In genomic region chr12:14394317-14395058, GRCh38 we compare ENCODE assay signal across 8 cellular contexts. TPM values are rescaled to one million over a fixed set of nuclear protein-coding genes. Genes with fewer than 3 reads are reported as not detected.
A peak's percentile ranks its signal among the peaks of the same experiment; 100 is the strongest.
DNase-seq lines count a peak whose midpoint lies in the region; ATAC-seq and TF ChIP-seq lines count a peak whose summit lies in the region.

No MANE protein-coding gene starts in this region.

- peak overlapping the region in 7 of 10 donors; percentile 5 to 37 (median 21) for H3K4me3 ChIP-seq in heart right ventricle
- H3K4me3 ChIP-seq in psoas muscle: peak overlapping the region; percentile 35

- H3K4me1 ChIP-seq in heart right ventricle: peaks cover 0 to 87% (median 52%) of the 10 kb centered on the region in 9 donors
- H3K4me1 ChIP-seq in psoas muscle: peaks cover 21% of the 10 kb centered on the region

- intact Hi-C loops in heart right ventricle (cut with DNase I): loop anchor here in 1 of 10 donors (2.0 kb wide), 1 partner anchor 28 kb away; no protein-coding TSS in a partner anchor
- intact Hi-C loops in psoas muscle (cut with DNase I): no loop called here

- peak overlapping the region; percentile 95 for H3K27ac Mint-ChIP-seq in activated naive CD8-positive, alpha-beta T cell

- H3K9me3 Mint-ChIP-seq in activated naive CD8-positive, alpha-beta T cell (ENCODE audit: low read depth): peaks cover 4% of the 10 kb centered on the region

- H3K27ac ChIP-seq in heart right ventricle (peak overlapping the region in 9 of 10 donors; percentile 24 to 80 (median 67)), psoas muscle (peak overlapping the region; percentile 37)

- no peaks in the 10 kb centered on the region for H3K27me3 ChIP-seq in heart right ventricle
- no peaks in the 10 kb centered on the region for H3K27me3 ChIP-seq in psoas muscle (ENCODE audit: insufficient read depth in 3 of 3, low read length in 2 of 3)

- H3K4me1 Mint-ChIP-seq in activated naive CD8-positive, alpha-beta T cell (ENCODE audit: low read depth): peaks cover 87% of the 10 kb centered on the region

- peak; percentile 31 for DNase-seq in DMS153 (lab: John Stamatoyannopoulos, UW)
- DNase-seq in GM19240 (ENCODE audit: insufficient read length, low spot score): peak; percentile 22
- DNase-seq in NCI-H446 treated with DMSO at 0.1 percent for 48 hours (lab: John Stamatoyannopoulos, UW): peak; percentile 87
- DNase-seq in heart right ventricle: peak in 1 of 2 donors; percentile 56
- DNase-seq in psoas muscle: no peak
- DNase-seq in HK-2 (ENCODE audit: unreplicated experiment): no peak

- peaks cover 0 to 18% (median 9%) of the 10 kb centered on the region in 11 donors for H3K9me3 ChIP-seq in heart right ventricle
- peaks cover 10% of the 10 kb centered on the region for H3K9me3 ChIP-seq in psoas muscle

- H3K36me3 ChIP-seq in heart right ventricle (peaks cover 0 to 22% (median 0%) of the 10 kb centered on the region in 9 donors), psoas muscle (ENCODE audit: insufficient read depth in 1 of 2, low read depth in 1 of 2) (no peaks in the 10 kb centered on the region)

- H3K36me3 Mint-ChIP-seq in activated naive CD8-positive, alpha-beta T cell: peaks cover 9% of the 10 kb centered on the region

- peak in 4 of 9 donors; percentile 8 to 32 (median 28) for TF ChIP-seq CTCF in heart right ventricle (IDR thresholded peaks at IDR 0.05)
- TF ChIP-seq CTCF in psoas muscle (IDR thresholded peaks at IDR 0.05): no peak

- H3K27me3 Mint-ChIP-seq in activated naive CD8-positive, alpha-beta T cell: no peaks in the 10 kb centered on the region

- peak overlapping the region; percentile 77 for H3K4me3 Mint-ChIP-seq in activated naive CD8-positive, alpha-beta T cell

- ATAC-seq in HG03196 (IDR thresholded peaks at IDR 0.05; ENCODE audit: unreplicated experiment): peak; percentile 68
- peak; percentile 81 to 96 (median 91) for ATAC-seq in heart right ventricle
- peak; percentile 83 to 94 (median 90) for ATAC-seq in psoas muscle

- WGBS in heart right ventricle, 2 donors: 6 to 7% methylated on average over 3 of the region's 3 CpGs
- 8 to 20% (median 9%) methylated on average over 3 of the region's 3 CpGs for WGBS in psoas muscle, 3 donors

RNA-seq across cellular contexts. Expression of gene ATF7IP, which starts 29.0 kb away (rescaled TPM):
- total RNA-seq in heart right ventricle (10 to 100 TPM; 37.9 to 85.8 (median 67.3) TPM), psoas muscle (10 to 100 TPM; 28.5 to 56.3 (median 37.9) TPM)
- polyA plus RNA-seq in heart right ventricle (10 to 100 TPM in 1 of 2 donors, 1 to 10 TPM in 1; 4.0 to 13.4 TPM), psoas muscle (10 to 100 TPM in 1 of 3 donors, 1 to 10 TPM in 2; 3.9 to 13.4 (median 5.8) TPM)

Comparison
In these comparisons a context has a peak if more than half of its experiments do, and no peak if none do; other contexts are left out.
1. DNase-seq: peak in DMS153 (single experiment), GM19240 (single experiment) and NCI-H446 treated with DMSO at 0.1 percent for 48 hours (single experiment); none in psoas muscle (0 of 2) and HK-2 (single experiment).
2. Peak in every context shown above with its lines, with median percentiles within 50 percentile points of each other: ATAC-seq.